8 cellular contexts compared by ENCODE assay signal in genomic region chr17:56596741-56597494, GRCh38. TPM values are rescaled to one million over a fixed set of nuclear protein-coding genes. Genes with fewer than 3 reads are reported as not detected.
DNase-seq lines count a peak whose midpoint lies in the region; ATAC-seq, FAIRE-seq and TF ChIP-seq lines count a peak whose summit lies in the region.

No MANE protein-coding gene starts in this region.

- H3K9me3 ChIP-seq in HepG2 (ENCODE audit: low read length) (no peaks in the 10 kb centered on the region), right lobe of liver (no peaks in the 10 kb centered on the region), lower lobe of right lung (no peaks in the 10 kb centered on the region), vagina (no peaks in the 10 kb centered on the region), small intestine (ENCODE audit: control insufficient read depth, low read depth) (no peaks in the 10 kb centered on the region)

- no peaks in the 10 kb centered on the region for H3K36me3 ChIP-seq in HepG2 (replicated peaks in 1 of 2; ENCODE audit: control insufficient read depth in 1 of 2, insufficient read depth in 2 of 2, low read length in 2 of 2)
- H3K36me3 ChIP-seq in right lobe of liver, result no peaks in the 10 kb centered on the region
- no peaks in the 10 kb centered on the region for H3K36me3 ChIP-seq in lower lobe of right lung
- no peaks in the 10 kb centered on the region for H3K36me3 ChIP-seq in vagina
- no peaks in the 10 kb centered on the region for H3K36me3 ChIP-seq in small intestine (ENCODE audit: control insufficient read depth in 2 of 2, insufficient read depth in 2 of 2, low read length in 2 of 2)

- H3K36me3 Mint-ChIP-seq in activated T-helper 2 cell treated with anti-CD3 and anti-CD28 coated beads, Interferon-gamma antibody, Interleukin-2, Interleukin-4, amounts not matched to agents 10 μg/mL and 5 μg/mL and 100 μg/mL, durations not matched to agents 14 hours and 24 hours and 36 hours (ENCODE audit: low read depth), result no peaks in the 10 kb centered on the region

- H3K27ac Mint-ChIP-seq in activated T-helper 2 cell treated with anti-CD3 and anti-CD28 coated beads, Interferon-gamma antibody, Interleukin-2, Interleukin-4, amounts not matched to agents 10 μg/mL and 5 μg/mL and 100 μg/mL, durations not matched to agents 14 hours and 24 hours and 36 hours, result no peak overlapping the region

- H3K27ac ChIP-seq in HepG2 (ENCODE audit: extremely low read length, insufficient read depth, low read length) (no peak overlapping the region), right lobe of liver (no peak overlapping the region), lower lobe of right lung (no peak overlapping the region), vagina (peak overlapping the region; percentile 83), small intestine (ENCODE audit: low read depth in 1 of 2, low read length in 1 of 2) (no peak overlapping the region)

- 6% methylated on average over 37 of the region's 37 CpGs for WGBS in HepG2 (ENCODE audit: low lambda C conversion rate)
- under 1% methylated on average over 37 of the region's 37 CpGs for WGBS in right lobe of liver (ENCODE audit: insufficient coverage, low coverage, low lambda C conversion rate, missing lambda C conversion rate)
- WGBS in small intestine, 3 donors, result 1 to 2% (median 1%) methylated on average over 33 to 37 of the region's 37 CpGs

- H3K4me1 ChIP-seq in HepG2 (ENCODE audit: insufficient read depth, low read length), result peaks cover 14% of the 10 kb centered on the region; the same call in 1 of the 2 replicates
- peaks cover 0 to 30% (median 7%) of the 10 kb centered on the region in 4 donors for H3K4me1 ChIP-seq in right lobe of liver
- H3K4me1 ChIP-seq in lower lobe of right lung, result peaks cover 37% of the 10 kb centered on the region
- H3K4me1 ChIP-seq in vagina, result peaks cover 43% of the 10 kb centered on the region
- peaks cover 0 to 9% of the 10 kb centered on the region in 2 donors for H3K4me1 ChIP-seq in small intestine (ENCODE audit: control insufficient read depth in 2 of 2, insufficient read depth in 1 of 2, low read depth in 1 of 2, low read length in 1 of 2)

- CTCF ChIA-PET in HepG2 (lab: Yijun Ruan, JAX; ENCODE audit: low intra/inter-chr PET ratio, low total read pairs), result no interaction called here

- no peak for TF ChIP-seq RAD21 in HepG2 (CRISPR knock-in tag; IDR thresholded peaks at IDR 0.05)

- TF ChIP-seq CTCF in HepG2 (CRISPR knock-in tag; IDR thresholded peaks at IDR 0.05) (no peak), right lobe of liver (IDR thresholded peaks at IDR 0.05) (no peak), lower lobe of right lung (IDR thresholded peaks at IDR 0.05) (no peak), vagina (IDR thresholded peaks at IDR 0.05) (no peak)

- H2AFZ ChIP-seq in HepG2 (ENCODE audit: low read length), result no peak overlapping the region

- TF ChIP-seq EP300 in HepG2 (IDR thresholded peaks at IDR 0.05; ENCODE audit: low read depth in 2 of 2, low read length in 2 of 2) (no peak), HepG2 (CRISPR knock-in tag; IDR thresholded peaks at IDR 0.05; ENCODE audit: borderline replicate concordance) (no peak)

- H4K20me1 ChIP-seq in HepG2 (ENCODE audit: insufficient read depth, low read length), result no peaks in the 10 kb centered on the region

- TF ChIP-seq POLR2A in HepG2 (IDR thresholded peaks at IDR 0.05; ENCODE audit: insufficient read depth in 1 of 2, low read depth in 2 of 2, low read length in 2 of 2) (no peak), right lobe of liver (IDR thresholded peaks at IDR 0.05) (no peak), vagina (IDR thresholded peaks at IDR 0.05) (no peak)

- peaks cover 62% of the 10 kb centered on the region for H3K27me3 Mint-ChIP-seq in activated T-helper 2 cell treated with anti-CD3 and anti-CD28 coated beads, Interferon-gamma antibody, Interleukin-2, Interleukin-4, amounts not matched to agents 10 μg/mL and 5 μg/mL and 100 μg/mL, durations not matched to agents 14 hours and 24 hours and 36 hours (ENCODE audit: low read depth)

- no peak for ATAC-seq in HepG2
- no peak for ATAC-seq in right lobe of liver
- no peak for ATAC-seq in lower lobe of right lung
- no peak for ATAC-seq in GM21447 (IDR thresholded peaks at IDR 0.05; ENCODE audit: unreplicated experiment)

- no peak overlapping the region for H3K4me2 ChIP-seq in HepG2 (ENCODE audit: low read depth, low read length)

- H3K27me3 ChIP-seq in HepG2 (ENCODE audit: control insufficient read depth in 1 of 2, insufficient read depth in 2 of 2, low read length in 2 of 2), result peaks cover 25 to 69% of the 10 kb centered on the region in 2 experiments
- peaks cover 0 to 25% of the 10 kb centered on the region in 2 donors for H3K27me3 ChIP-seq in right lobe of liver
- H3K27me3 ChIP-seq in lower lobe of right lung (ENCODE audit: low read depth), result peaks cover 71% of the 10 kb centered on the region
- no peaks in the 10 kb centered on the region for H3K27me3 ChIP-seq in vagina
- H3K27me3 ChIP-seq in small intestine (ENCODE audit: control insufficient read depth in 2 of 2, insufficient read depth in 2 of 2, low read length in 2 of 2), result peaks cover 12 to 15% of the 10 kb centered on the region in 2 donors

- no peaks in the 10 kb centered on the region for H3K9me3 Mint-ChIP-seq in activated T-helper 2 cell treated with anti-CD3 and anti-CD28 coated beads, Interferon-gamma antibody, Interleukin-2, Interleukin-4, amounts not matched to agents 10 μg/mL and 5 μg/mL and 100 μg/mL, durations not matched to agents 14 hours and 24 hours and 36 hours

- no peaks in the 10 kb centered on the region for H3K79me2 ChIP-seq in HepG2 (ENCODE audit: insufficient read depth, low read length)

- H3K4me3 ChIP-seq in HepG2 (replicated peaks in 1 of 3; ENCODE audit: insufficient read depth in 1 of 3, low read depth in 2 of 3, low read length in 3 of 3) (no peak overlapping the region), right lobe of liver (no peak overlapping the region), lower lobe of right lung (peak overlapping the region; percentile 40), vagina (peak overlapping the region; percentile 50 to 56), small intestine (ENCODE audit: low read depth in 1 of 2, low read length in 2 of 2) (no peak overlapping the region)

- POLR2A ChIA-PET in HepG2 (lab: Yijun Ruan, JAX), result no interaction called here

- no TSS peak for BruUV-seq in HepG2 (replicated peaks; lab: Mats Ljungman, UMichigan)

- in situ Hi-C loops in HepG2 (cut with HindIII; ENCODE audit: extremely low pct_ligation_motif_present, low pct_unique_long_range_greater_than_20kb), result loop anchor here (5.0 kb wide), 1 partner anchor 185 kb away; no protein-coding TSS in a partner anchor

- no peak overlapping the region for H3K9ac ChIP-seq in HepG2 (ENCODE audit: insufficient read depth, low read depth, low read length)

- intact Hi-C loops in HepG2 (cut with micrococcal nuclease; ENCODE audit: unreplicated experiment) (no loop called here), right lobe of liver (cut with DNase I) (loop anchor here in 1 of 2 donors (10.0 kb wide), 1 partner anchor 118 kb away; no protein-coding TSS in a partner anchor), lower lobe of right lung (cut with DNase I) (loop anchor here (10.0 kb wide), 1 partner anchor 118 kb away; no protein-coding TSS in a partner anchor), vagina (cut with DNase I) (loop anchor here (5.0 to 10.0 kb wide), 2 partner anchors 120 to 178 kb away; no protein-coding TSS in a partner anchor)
- intact Hi-C loops in activated T-helper 2 cell treated with anti-CD3 and anti-CD28 coated beads, Interferon-gamma antibody, Interleukin-2, Interleukin-4, amounts not matched to agents 10 μg/mL and 5 μg/mL and 100 μg/mL, durations not matched to agents 14 hours and 24 hours and 36 hours (cut with micrococcal nuclease), result loop anchor here (10.0 kb wide), 1 partner anchor 348 kb away; no protein-coding TSS in a partner anchor

- H3K4me3 Mint-ChIP-seq in activated T-helper 2 cell treated with anti-CD3 and anti-CD28 coated beads, Interferon-gamma antibody, Interleukin-2, Interleukin-4, amounts not matched to agents 10 μg/mL and 5 μg/mL and 100 μg/mL, durations not matched to agents 14 hours and 24 hours and 36 hours (ENCODE audit: low read depth), result peak overlapping the region; percentile 39

- FAIRE-seq in HepG2 (lab: Jason Lieb, UNC) (no peak), small intestine (lab: Jason Lieb, UNC) (no peak)

- DNase-seq in HepG2 (ENCODE audit: low spot score), result no peak
- no peak for DNase-seq in right lobe of liver
- no peak for DNase-seq in activated T-helper 2 cell treated with anti-CD3 and anti-CD28 coated beads, Interferon-gamma antibody, Interleukin-2, Interleukin-4, amounts not matched to agents 10 μg/mL and 5 μg/mL and 100 μg/mL, durations not matched to agents 14 hours and 24 hours and 36 hours (ENCODE audit: low spot score)
- no peak for DNase-seq in lower lobe of right lung
- DNase-seq in vagina (ENCODE audit: extremely low spot score in 2 of 2), result no peak
- DNase-seq in OCI-M1 (lab: John Stamatoyannopoulos, UW), result no peak
- DNase-seq in small intestine, result no peak

- peaks cover 24% of the 10 kb centered on the region for H3K4me1 Mint-ChIP-seq in activated T-helper 2 cell treated with anti-CD3 and anti-CD28 coated beads, Interferon-gamma antibody, Interleukin-2, Interleukin-4, amounts not matched to agents 10 μg/mL and 5 μg/mL and 100 μg/mL, durations not matched to agents 14 hours and 24 hours and 36 hours (ENCODE audit: low read depth)

RNA-seq across cellular contexts. Expression of gene NOG, which starts 3.4 kb away (rescaled TPM):
- not detected in 2 replicates for total RNA-seq in HepG2 (2016; rRNA removed; fragmentation: Illumina TruSeq; extraction: Trizol)
- total RNA-seq in HepG2 (2016; cell fraction: cytosol; rRNA removed; fragmentation: Illumina TruSeq; extraction: Trizol; ENCODE audit: low read depth), result not detected in 2 replicates
- total RNA-seq in HepG2 (2016; cell fraction: insoluble cytoplasmic fraction; rRNA removed; fragmentation: Illumina TruSeq; extraction: Trizol), result not detected in 2 replicates
- not detected in 2 replicates for total RNA-seq in HepG2 (2016; cell fraction: membrane; rRNA removed; fragmentation: Illumina TruSeq; extraction: Trizol)
- total RNA-seq in HepG2 (2016; cell fraction: nucleus; rRNA removed; fragmentation: Illumina TruSeq; extraction: Trizol), result not detected in 2 replicates
- not detected in 2 replicates for polyA plus RNA-seq in HepG2 (2011; rRNA removed)
- polyA plus RNA-seq in HepG2 (2011; cell fraction: cytosol; rRNA removed), result not detected in 2 replicates
- not detected in 2 replicates for polyA plus RNA-seq in HepG2 (2011; cell fraction: nucleus; rRNA removed)
- polyA plus RNA-seq in HepG2 (2012), result not detected in 2 replicates
- not detected in 2 replicates for polyA plus RNA-seq in HepG2 (2016; cell fraction: cytosol; fragmentation: Illumina TruSeq; extraction: Trizol; ENCODE audit: low read depth)
- not detected in 2 replicates for polyA plus RNA-seq in HepG2 (2016; cell fraction: insoluble cytoplasmic fraction; fragmentation: Illumina TruSeq; extraction: Trizol; ENCODE audit: low read depth)
- not detected in 2 replicates for polyA plus RNA-seq in HepG2 (2016; cell fraction: membrane; fragmentation: Illumina TruSeq; extraction: Trizol; ENCODE audit: low read depth)
- polyA plus RNA-seq in HepG2 (2016; cell fraction: nucleus; fragmentation: Illumina TruSeq; extraction: Trizol; ENCODE audit: insufficient read depth, low read depth), result not detected in 2 replicates
- 1.9 TPM in 1 of 2 replicates, not detected in the other for polyA minus RNA-seq in HepG2 (2011; rRNA and poly(A)+ RNA removed; ENCODE audit: low replicate concordance)
- polyA minus RNA-seq in HepG2 (2011; cell fraction: cytosol; rRNA and poly(A)+ RNA removed), result not detected in 2 replicates
- not detected in 2 replicates for polyA minus RNA-seq in HepG2 (2011; cell fraction: nucleus; rRNA and poly(A)+ RNA removed)
- total RNA-seq in right lobe of liver, result under 1 TPM in 2 of 6 experiments, not detected in 4; 0.11 to 0.29 TPM
- total RNA-seq in activated T-helper 2 cell treated with anti-CD3 and anti-CD28 coated beads, Interferon-gamma antibody, Interleukin-2, Interleukin-4, amounts not matched to agents 10 μg/mL and 5 μg/mL and 100 μg/mL, durations not matched to agents 14 hours and 24 hours and 36 hours, result not detected in 2 replicates
- 2.2 TPM for total RNA-seq in lower lobe of right lung
- total RNA-seq in vagina, result 7.4 TPM
- polyA plus RNA-seq in small intestine, result under 1 TPM in 1 of 3 donors, not detected in 2; 0.79 TPM

Comparison
In these comparisons a context has a peak if more than half of its experiments do, and no peak if none do; other contexts are left out.
1. H3K4me3 ChIP-seq: peak in lower lobe of right lung (single experiment) and vagina (2 of 2); none in HepG2 (0 of 3), right lobe of liver (0 of 3) and small intestine (0 of 2).